In the genomic region with DNA sequence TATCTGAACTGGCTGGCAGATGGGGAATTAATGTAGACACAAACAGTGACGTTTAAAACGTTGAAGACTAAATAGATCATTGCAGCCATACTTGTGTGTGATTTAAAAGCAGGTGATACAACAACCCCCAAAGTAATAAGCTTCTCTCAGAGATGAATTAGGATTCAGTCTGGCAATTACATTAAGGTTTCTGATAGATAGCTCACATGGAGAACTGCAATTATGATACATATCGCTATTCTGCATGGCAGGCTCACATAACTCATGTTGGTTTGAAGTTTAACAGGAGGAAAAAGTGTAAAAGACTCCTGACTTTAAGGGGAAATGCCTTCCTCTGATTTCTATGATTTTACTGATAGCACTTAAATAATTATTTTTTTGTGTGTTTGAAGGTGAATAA, we compare ENCODE assay signal across 31 cellular contexts.
"Had no signal": no experiment of that assay in that cellular context is flagged by ENCODE, and none has a peak within 500 bp of the region (broad histone marks: within the 10 kb centered on the region; RNA-seq: fewer than 3 reads in every experiment).

No MANE protein-coding gene starts in this region.

- H3K27ac ChIP-seq: adrenal gland, body of pancreas, esophagus squamous epithelium, gastroesophageal sphincter, heart right ventricle, hepatocyte had no signal

- H3K36me3 ChIP-seq: adrenal gland, esophagus squamous epithelium, gastroesophageal sphincter, heart right ventricle had no signal

- H3K79me2 ChIP-seq: hepatocyte had no signal

- H3K4me2 ChIP-seq: hepatocyte had no signal

- H2AFZ ChIP-seq: hepatocyte had no signal

- ATAC-seq: activated CD8-positive, alpha-beta memory T cell treated with anti-CD3 and anti-CD28 coated beads, Interleukin-2, amount 10 ng/mL, durations not matched to agents 7 days and 5 days; activated CD8-positive, alpha-beta T cell treated with anti-CD3 and anti-CD28 coated beads, Interleukin-2, amount 10 ng/mL, durations not matched to agents 7 days and 5 days; activated naive CD8-positive, alpha-beta T cell treated with anti-CD3 and anti-CD28 coated beads, Interleukin-2, amount 50 U/mL, for 24 hours; activated T-cell treated with anti-CD3 and anti-CD28 coated beads, Interleukin-2, amount 50 U/mL, for 72 hours; body of pancreas; effector memory CD8-positive, alpha-beta T cell; gastroesophageal sphincter; heart right ventricle; T-helper 17 cell; WTC11 had no signal

- H3K4me1 ChIP-seq: adrenal gland, body of pancreas, esophagus squamous epithelium, gastroesophageal sphincter, heart right ventricle had no signal

- H3K4me3 ChIP-seq: adrenal gland, body of pancreas, esophagus squamous epithelium, gastroesophageal sphincter, heart right ventricle, hepatocyte had no signal

- H3K27me3 ChIP-seq: adrenal gland, body of pancreas, esophagus squamous epithelium had no signal

- H3K9me3 ChIP-seq: adrenal gland, body of pancreas, esophagus squamous epithelium, gastroesophageal sphincter, heart right ventricle had no signal

- DNase-seq: activated CD4-positive, alpha-beta T cell treated with anti-CD3 and anti-CD28 coated beads for 1 hour; activated CD4-positive, alpha-beta T cell treated with anti-CD3 and anti-CD28 coated beads for 4 hours; activated CD4-positive, alpha-beta T cell treated with anti-CD3 and anti-CD28 coated beads, Interleukin-2, amount 50 U/mL, for 1 hour; activated CD4-positive, alpha-beta T cell treated with anti-CD3 and anti-CD28 coated beads, Interleukin-2, amount 50 U/mL, for 48 hours; activated CD8-positive, alpha-beta memory T cell treated with anti-CD3 and anti-CD28 coated beads, Interleukin-2, amount 10 ng/mL, durations not matched to agents 7 days and 5 days; activated CD8-positive, alpha-beta memory T cell treated with anti-CD3 and anti-CD28 coated beads, Interleukin-2, amount 50 U/mL, for 4 hours; activated CD8-positive, alpha-beta T cell treated with anti-CD3 and anti-CD28 coated beads, Interleukin-2, amount 10 ng/mL, durations not matched to agents 7 days and 5 days; activated gamma-delta T cell treated with Interleukin-2 at 50 U/mL for 16 hours; activated naive CD4-positive, alpha-beta T cell treated with Interleukin-2 at 50 U/mL for 16 hours; activated naive CD8-positive, alpha-beta T cell treated with anti-CD3 and anti-CD28 coated beads for 36 hours; activated naive CD8-positive, alpha-beta T cell treated with anti-CD3 and anti-CD28 coated beads, Interleukin-2, amount 50 U/mL, for 24 hours; activated T-cell treated with anti-CD3 and anti-CD28 coated beads, Interleukin-2, amount 50 U/mL, for 1 hour; activated T-cell treated with anti-CD3 and anti-CD28 coated beads, Interleukin-2, amount 50 U/mL, for 72 hours; adrenal gland; amygdala; aorta; body of pancreas; caudate nucleus; cortex of kidney; dermis blood vessel endothelial cell; effector CD4-positive, alpha-beta T cell; effector memory CD8-positive, alpha-beta T cell; esophagus squamous epithelium; foreskin melanocyte; heart right ventricle; T-helper 1 cell; T-helper 17 cell; T1000 had no signal
